ENCODE assay signal across 1 cellular context in genomic region chr19:10095948-10096614, GRCh38.
A peak's percentile ranks its signal among the peaks of the same experiment; 100 is the strongest.
TF ChIP-seq lines count a peak whose summit lies in the region.

No MANE protein-coding gene starts in this region.

TF ChIP-seq in SK-N-SH treated with all-trans-retinoic acid at 6 μM for 48 hours, 23 proteins besides CTCF, POLR2A, EP300 and RAD21 (continued from another document):
- TF ChIP-seq GLIS3 (CRISPR knock-in tag; IDR thresholded peaks at IDR 0.05): no peak
- 0 out of 2 replicates have a peak, but pooled peaks have one; percentile 12 for TF ChIP-seq ZFP3 (CRISPR knock-in tag; IDR thresholded peaks at IDR 0.05)
- TF ChIP-seq, protein P1, sequence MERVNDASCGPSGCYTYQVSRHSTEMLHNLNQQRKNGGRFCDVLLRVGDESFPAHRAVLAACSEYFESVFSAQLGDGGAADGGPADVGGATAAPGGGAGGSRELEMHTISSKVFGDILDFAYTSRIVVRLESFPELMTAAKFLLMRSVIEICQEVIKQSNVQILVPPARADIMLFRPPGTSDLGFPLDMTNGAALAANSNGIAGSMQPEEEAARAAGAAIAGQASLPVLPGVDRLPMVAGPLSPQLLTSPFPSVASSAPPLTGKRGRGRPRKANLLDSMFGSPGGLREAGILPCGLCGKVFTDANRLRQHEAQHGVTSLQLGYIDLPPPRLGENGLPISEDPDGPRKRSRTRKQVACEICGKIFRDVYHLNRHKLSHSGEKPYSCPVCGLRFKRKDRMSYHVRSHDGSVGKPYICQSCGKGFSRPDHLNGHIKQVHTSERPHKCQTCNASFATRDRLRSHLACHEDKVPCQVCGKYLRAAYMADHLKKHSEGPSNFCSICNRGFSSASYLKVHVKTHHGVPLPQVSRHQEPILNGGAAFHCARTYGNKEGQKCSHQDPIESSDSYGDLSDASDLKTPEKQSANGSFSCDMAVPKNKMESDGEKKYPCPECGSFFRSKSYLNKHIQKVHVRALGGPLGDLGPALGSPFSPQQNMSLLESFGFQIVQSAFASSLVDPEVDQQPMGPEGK (CRISPR knock-in tag; IDR thresholded peaks at IDR 0.05; ENCODE audit: borderline replicate concordance): no peak
- no peak for TF ChIP-seq ZNF565 (CRISPR knock-in tag; conservative IDR thresholded peaks at IDR 0.05; ENCODE audit: low read depth)
